Comparison of ENCODE assay signal across 23 cellular contexts in genomic region chr12:120741476-120742206, GRCh38. TPM values are rescaled to one million over a fixed set of nuclear protein-coding genes. Genes with fewer than 3 reads are reported as not detected.
DNase-seq lines count a peak whose midpoint lies in the region; ATAC-seq, FAIRE-seq and TF ChIP-seq lines count a peak whose summit lies in the region.
"Had no signal": no experiment of that assay in that cellular context is flagged by ENCODE, and none has a peak within 500 bp of the region (broad histone marks: within the 10 kb centered on the region; RNA-seq: fewer than 3 reads in every experiment).

No MANE protein-coding gene starts in this region.

- peak; percentile 41 for DNase-seq in HepG2 (ENCODE audit: low spot score)
- DNase-seq in psoas muscle: peak in 1 of 2 donors; percentile 54
- no peak for DNase-seq in OCI-LY7 (ENCODE audit: low spot score)
- DNase-seq in HTR-8/SVneo (ENCODE audit: insufficient read length, low spot score): no peak
- no peak for DNase-seq in activated CD4-positive, CD25-positive, alpha-beta regulatory T cell treated with anti-CD3 and anti-CD28 coated beads, Interleukin-2, amount 50 U/mL, for 72 hours
- no peak for DNase-seq in stimulated activated CD4-positive, alpha-beta T cell treated with anti-CD3 and anti-CD28 coated beads, Interleukin-4, amount 100 ng/mL, for 24 hours
- DNase-seq: BE2C; Caco-2; CD4-positive, alpha-beta memory T cell; DMS 273 treated with DMSO at 0.1 percent for 48 hours; DMS79 treated with DMSO at 0.1 percent for 48 hours; H9; Kasumi-1; NCI-H1092; NCI-H1436; NCI-H2029; NCI-H2227 treated with DMSO at 0.1 percent for 48 hours; NCI-H510A; NK-92 treated with Interleukin-12 subunit alpha and Interleukin-12 subunit beta, amount 100 ng/mL, for 24 hours had no signal

- TSS peak; percentile 79 for BruUV-seq in HepG2 (replicated peaks; lab: Mats Ljungman, UMichigan)
- BruUV-seq in OCI-LY7 (replicated peaks; lab: Mats Ljungman, UMichigan): no TSS peak

- CTCF ChIA-PET in HepG2 (lab: Yijun Ruan, JAX; ENCODE audit: low intra/inter-chr PET ratio, low total read pairs): no interaction called here
- CTCF ChIA-PET in OCI-LY7 (lab: Charles Lee; ENCODE audit: unreplicated experiment): no interaction called here

- H3K9me3 ChIP-seq in BLaER1 treated with 17β-estradiol and CSF1 and Interleukin-3, amounts not matched to agents 10 nM and 100 nM (replicated peaks in 1 of 11): no peaks in the 10 kb centered on the region
- H3K9me3 ChIP-seq in HUES6 (ENCODE audit: control insufficient read depth, insufficient read depth, low read depth, low read length) (no peaks in the 10 kb centered on the region), HepG2 (ENCODE audit: low read length) (no peaks in the 10 kb centered on the region), psoas muscle (no peaks in the 10 kb centered on the region), OCI-LY7 (ENCODE audit: low read length) (no peaks in the 10 kb centered on the region)
- H3K9me3 ChIP-seq: BE2C, Caco-2 had no signal

- POLR2A ChIA-PET in HepG2 (lab: Yijun Ruan, JAX) (interaction anchor here (0.7 to 1.5 kb wide), 5 partner anchors 11 to 702 kb away, joined by 3 to 5 read pairs (median 3); partner anchors contain the start of gene ACADS), OCI-LY7 (lab: Charles Lee) (no interaction called here)

- H4K20me1 ChIP-seq in BLaER1 treated with 17β-estradiol and CSF1 and Interleukin-3, amounts not matched to agents 10 nM and 100 nM: peaks cover 0 to 26% (median 0%) of the 10 kb centered on the region in 11 experiments; a peak in 2 of 22 replicates
- no peaks in the 10 kb centered on the region for H4K20me1 ChIP-seq in HepG2 (ENCODE audit: insufficient read depth, low read length)
- no peaks in the 10 kb centered on the region for H4K20me1 ChIP-seq in OCI-LY7 (ENCODE audit: insufficient read depth, low read length)

- H2AFZ ChIP-seq in HepG2 (ENCODE audit: low read length): peak overlapping the region; percentile 67
- H2AFZ ChIP-seq in OCI-LY7 (ENCODE audit: low read length): no peak overlapping the region

- no peak overlapping the region for H3K4me3 ChIP-seq in BLaER1 treated with 17β-estradiol and CSF1 and Interleukin-3, amounts not matched to agents 10 nM and 100 nM
- H3K4me3 ChIP-seq in HUES6 (ENCODE audit: low read depth, low read length): no peak overlapping the region
- H3K4me3 ChIP-seq in HepG2 (replicated peaks in 1 of 3; ENCODE audit: insufficient read depth in 1 of 3, low read depth in 2 of 3, low read length in 3 of 3): peak overlapping the region; percentile 27 to 54 (median 50); a peak in 5 of 6 replicates
- no peak overlapping the region for H3K4me3 ChIP-seq in psoas muscle
- H3K4me3 ChIP-seq in OCI-LY7 (ENCODE audit: low read depth, low read length, poor library complexity, severe bottlenecking): no peak overlapping the region

- FAIRE-seq in HepG2 (lab: Jason Lieb, UNC) (peak; percentile 23), HTR-8/SVneo (lab: Jason Lieb, UNC) (no peak)

- H3K79me2 ChIP-seq in HepG2 (ENCODE audit: insufficient read depth, low read length): no peaks in the 10 kb centered on the region
- no peaks in the 10 kb centered on the region for H3K79me2 ChIP-seq in OCI-LY7 (ENCODE audit: insufficient read depth, low read depth, low read length)

- no peaks in the 10 kb centered on the region for H3K9me2 ChIP-seq in OCI-LY7 (ENCODE audit: insufficient read depth, low read length)

- peak; percentile 53 to 54 for TF ChIP-seq POLR2A in HepG2 (IDR thresholded peaks at IDR 0.05; ENCODE audit: insufficient read depth in 1 of 2, low read depth in 2 of 2, low read length in 2 of 2)

- H3K4me2 ChIP-seq in BLaER1 treated with 17β-estradiol and CSF1 and Interleukin-3, amounts not matched to agents 10 nM and 100 nM: peak overlapping the region in 8 of 11 experiments; percentile 21 to 48 (median 37); a peak in 14 of 22 replicates
- H3K4me2 ChIP-seq in HepG2 (ENCODE audit: low read depth, low read length) (peak overlapping the region; percentile 78), OCI-LY7 (ENCODE audit: low read length) (no peak overlapping the region)

- peaks cover 0 to 16% (median 5%) of the 10 kb centered on the region in 11 experiments; a peak in 7 of 22 replicates for H3K36me3 ChIP-seq in BLaER1 treated with 17β-estradiol and CSF1 and Interleukin-3, amounts not matched to agents 10 nM and 100 nM
- no peaks in the 10 kb centered on the region for H3K36me3 ChIP-seq in HUES6 (ENCODE audit: control insufficient read depth, insufficient read depth, low read length)
- no peaks in the 10 kb centered on the region; a peak in 2 of 5 replicates for H3K36me3 ChIP-seq in HepG2 (replicated peaks in 1 of 2; ENCODE audit: control insufficient read depth in 1 of 2, insufficient read depth in 2 of 2, low read length in 2 of 2)
- peaks cover 0 to 26% of the 10 kb centered on the region in 2 donors for H3K36me3 ChIP-seq in psoas muscle (ENCODE audit: insufficient read depth in 1 of 2, low read depth in 1 of 2)
- no peaks in the 10 kb centered on the region for H3K36me3 ChIP-seq in OCI-LY7 (ENCODE audit: insufficient read depth, low read length)
- H3K36me3 ChIP-seq: BE2C had no signal

- in situ Hi-C loops in HepG2 (cut with HindIII; ENCODE audit: extremely low pct_ligation_motif_present, low pct_unique_long_range_greater_than_20kb): no loop called here

- peaks cover 0 to 20% (median 11%) of the 10 kb centered on the region in 10 experiments; a peak in 13 of 20 replicates for H3K4me1 ChIP-seq in BLaER1 treated with 17β-estradiol and CSF1 and Interleukin-3, amounts not matched to agents 10 nM and 100 nM
- H3K4me1 ChIP-seq in HUES6 (ENCODE audit: control insufficient read depth, insufficient read depth, low read length): no peaks in the 10 kb centered on the region
- peaks cover 19% of the 10 kb centered on the region for H3K4me1 ChIP-seq in HepG2 (ENCODE audit: insufficient read depth, low read length)
- peaks cover 6% of the 10 kb centered on the region for H3K4me1 ChIP-seq in psoas muscle
- H3K4me1 ChIP-seq in OCI-LY7 (ENCODE audit: insufficient read depth, low read length, poor library complexity, severe bottlenecking): no peaks in the 10 kb centered on the region
- H3K4me1 ChIP-seq: BE2C, Caco-2 had no signal

- H3K9ac ChIP-seq in BLaER1 treated with 17β-estradiol and CSF1 and Interleukin-3, amounts not matched to agents 10 nM and 100 nM: peak overlapping the region in 2 of 11 experiments; percentile 7 to 23; a peak in 2 of 22 replicates
- H3K9ac ChIP-seq in HUES6 (ENCODE audit: low read length): no peak overlapping the region
- peak overlapping the region; percentile 37 for H3K9ac ChIP-seq in HepG2 (ENCODE audit: insufficient read depth, low read depth, low read length)

- no peaks in the 10 kb centered on the region for H3K27me3 ChIP-seq in BLaER1 treated with 17β-estradiol and CSF1 and Interleukin-3, amounts not matched to agents 10 nM and 100 nM
- H3K27me3 ChIP-seq in HUES6 (ENCODE audit: control insufficient read depth, insufficient read depth, low read length): no peaks in the 10 kb centered on the region
- no peaks in the 10 kb centered on the region for H3K27me3 ChIP-seq in HepG2 (ENCODE audit: control insufficient read depth in 1 of 2, insufficient read depth in 2 of 2, low read length in 2 of 2)
- H3K27me3 ChIP-seq in psoas muscle (ENCODE audit: insufficient read depth in 3 of 3, low read length in 2 of 3): no peaks in the 10 kb centered on the region
- H3K27me3 ChIP-seq: BE2C had no signal

- TF ChIP-seq EP300 in HepG2 (IDR thresholded peaks at IDR 0.05; ENCODE audit: low read depth in 2 of 2, low read length in 2 of 2): no peak
- no peak for TF ChIP-seq EP300 in HepG2 (CRISPR knock-in tag; IDR thresholded peaks at IDR 0.05; ENCODE audit: borderline replicate concordance)

- TF ChIP-seq RAD21 in HepG2 (CRISPR knock-in tag; IDR thresholded peaks at IDR 0.05): no peak

- 27% methylated on average over 3 of the region's 28 CpGs for WGBS in HepG2 (ENCODE audit: low lambda C conversion rate)
- WGBS in psoas muscle, 3 donors: 53 to 58% (median 56%) methylated on average over 28 of the region's 28 CpGs

- ATAC-seq in HepG2 (peak; percentile 74), psoas muscle (peak; percentile 4 to 38 (median 17))
- ATAC-seq: Panc1, SK-N-SH treated with all-trans-retinoic acid at 6 μM for 48 hours had no signal

- TF ChIP-seq CTCF in HepG2 (CRISPR knock-in tag; IDR thresholded peaks at IDR 0.05) (no peak), psoas muscle (IDR thresholded peaks at IDR 0.05) (no peak), OCI-LY7 (conservative IDR thresholded peaks at IDR 0.05; ENCODE audit: low read length) (no peak)

- intact Hi-C loops in HepG2 (cut with micrococcal nuclease; ENCODE audit: unreplicated experiment) (no loop called here), psoas muscle (cut with DNase I) (no loop called here), OCI-LY7 (cut with micrococcal nuclease; ENCODE audit: unreplicated experiment) (no loop called here)

- peak overlapping the region in 4 of 11 experiments; percentile 7 to 38 (median 30); a peak in 4 of 22 replicates for H3K27ac ChIP-seq in BLaER1 treated with 17β-estradiol and CSF1 and Interleukin-3, amounts not matched to agents 10 nM and 100 nM
- 0 out of 2 replicates have a peak overlapping the region, but pooled peaks have one; percentile 15 for H3K27ac ChIP-seq in HUES6 (ENCODE audit: low read depth, low read length)
- H3K27ac ChIP-seq in HepG2 (ENCODE audit: extremely low read length, insufficient read depth, low read length): peak overlapping the region; percentile 55
- H3K27ac ChIP-seq in psoas muscle: peak overlapping the region; percentile 32
- no peak overlapping the region for H3K27ac ChIP-seq in OCI-LY7 (ENCODE audit: low read depth, low read length, poor library complexity, severe bottlenecking)

RNA-seq across cellular contexts. Expression of gene ACADS, which starts 16.0 kb away (rescaled TPM):
- total RNA-seq in HepG2 (2016; rRNA removed; fragmentation: Illumina TruSeq; extraction: Trizol): 22.4 and 27.7 TPM in 2 replicates
- total RNA-seq in HepG2 (2016; cell fraction: cytosol; rRNA removed; fragmentation: Illumina TruSeq; extraction: Trizol; ENCODE audit: low read depth): 6.0 and 6.3 TPM in 2 replicates
- 23.1 and 29.1 TPM in 2 replicates for total RNA-seq in HepG2 (2016; cell fraction: insoluble cytoplasmic fraction; rRNA removed; fragmentation: Illumina TruSeq; extraction: Trizol)
- 9.4 and 9.6 TPM in 2 replicates for total RNA-seq in HepG2 (2016; cell fraction: membrane; rRNA removed; fragmentation: Illumina TruSeq; extraction: Trizol)
- total RNA-seq in HepG2 (2016; cell fraction: nucleus; rRNA removed; fragmentation: Illumina TruSeq; extraction: Trizol): 15.4 and 17.9 TPM in 2 replicates
- 17.4 and 25.4 TPM in 2 replicates for polyA plus RNA-seq in HepG2 (2011; rRNA removed)
- 18.0 and 24.2 TPM in 2 replicates for polyA plus RNA-seq in HepG2 (2011; cell fraction: cytosol; rRNA removed)
- 56.5 and 57.9 TPM in 2 replicates for polyA plus RNA-seq in HepG2 (2011; cell fraction: nucleus; rRNA removed)
- 16.1 and 18.5 TPM in 2 replicates for polyA plus RNA-seq in HepG2 (2012)
- polyA plus RNA-seq in HepG2 (2016; cell fraction: cytosol; fragmentation: Illumina TruSeq; extraction: Trizol; ENCODE audit: low read depth): 4.5 and 4.6 TPM in 2 replicates
- 17.0 and 22.0 TPM in 2 replicates for polyA plus RNA-seq in HepG2 (2016; cell fraction: insoluble cytoplasmic fraction; fragmentation: Illumina TruSeq; extraction: Trizol; ENCODE audit: low read depth)
- 5.6 and 5.7 TPM in 2 replicates for polyA plus RNA-seq in HepG2 (2016; cell fraction: membrane; fragmentation: Illumina TruSeq; extraction: Trizol; ENCODE audit: low read depth)
- 30.9 and 31.9 TPM in 2 replicates for polyA plus RNA-seq in HepG2 (2016; cell fraction: nucleus; fragmentation: Illumina TruSeq; extraction: Trizol; ENCODE audit: insufficient read depth, low read depth)
- 6.9 and 23.2 TPM in 2 replicates for polyA minus RNA-seq in HepG2 (2011; rRNA and poly(A)+ RNA removed; ENCODE audit: low replicate concordance)
- 15.2 and 16.1 TPM in 2 replicates for polyA minus RNA-seq in HepG2 (2011; cell fraction: cytosol; rRNA and poly(A)+ RNA removed)
- polyA minus RNA-seq in HepG2 (2011; cell fraction: nucleus; rRNA and poly(A)+ RNA removed): 9.3 and 10.6 TPM in 2 replicates
- 100 to 1,000 TPM in 2 of 4 donors, 10 to 100 TPM in 2; 81.9 to 109 (median 102) TPM for total RNA-seq in psoas muscle
- polyA plus RNA-seq in psoas muscle: 100 to 1,000 TPM; 106 to 120 (median 106) TPM
- 7.7 and 8.8 TPM in 2 replicates for total RNA-seq in OCI-LY7 (2014; rRNA removed; shearing (Covaris generic))
- total RNA-seq in OCI-LY7 (2022): 11.2 and 14.5 TPM in 2 replicates

RNA-seq across cellular contexts. Expression of gene UNC119B, which starts 31.4 kb away (rescaled TPM):
- 19.6 and 30.7 TPM in 2 replicates for total RNA-seq in HepG2 (2016; rRNA removed; fragmentation: Illumina TruSeq; extraction: Trizol)
- total RNA-seq in HepG2 (2016; cell fraction: cytosol; rRNA removed; fragmentation: Illumina TruSeq; extraction: Trizol; ENCODE audit: low read depth): 4.9 and 5.2 TPM in 2 replicates
- total RNA-seq in HepG2 (2016; cell fraction: insoluble cytoplasmic fraction; rRNA removed; fragmentation: Illumina TruSeq; extraction: Trizol): 20.3 and 28.2 TPM in 2 replicates
- 13.5 and 13.6 TPM in 2 replicates for total RNA-seq in HepG2 (2016; cell fraction: membrane; rRNA removed; fragmentation: Illumina TruSeq; extraction: Trizol)
- 15.8 and 19.8 TPM in 2 replicates for total RNA-seq in HepG2 (2016; cell fraction: nucleus; rRNA removed; fragmentation: Illumina TruSeq; extraction: Trizol)
- polyA plus RNA-seq in HepG2 (2011; rRNA removed): 18.6 and 19.7 TPM in 2 replicates
- polyA plus RNA-seq in HepG2 (2011; cell fraction: cytosol; rRNA removed): 14.9 and 17.8 TPM in 2 replicates
- 19.3 and 19.7 TPM in 2 replicates for polyA plus RNA-seq in HepG2 (2011; cell fraction: nucleus; rRNA removed)
- 16.7 and 17.6 TPM in 2 replicates for polyA plus RNA-seq in HepG2 (2012)
- polyA plus RNA-seq in HepG2 (2016; cell fraction: cytosol; fragmentation: Illumina TruSeq; extraction: Trizol; ENCODE audit: low read depth): 3.8 and 4.1 TPM in 2 replicates
- polyA plus RNA-seq in HepG2 (2016; cell fraction: insoluble cytoplasmic fraction; fragmentation: Illumina TruSeq; extraction: Trizol; ENCODE audit: low read depth): 27.6 and 27.9 TPM in 2 replicates
- 9.0 TPM in 2 replicates for polyA plus RNA-seq in HepG2 (2016; cell fraction: membrane; fragmentation: Illumina TruSeq; extraction: Trizol; ENCODE audit: low read depth)
- 25.6 and 26.1 TPM in 2 replicates for polyA plus RNA-seq in HepG2 (2016; cell fraction: nucleus; fragmentation: Illumina TruSeq; extraction: Trizol; ENCODE audit: insufficient read depth, low read depth)
- polyA minus RNA-seq in HepG2 (2011; rRNA and poly(A)+ RNA removed; ENCODE audit: low replicate concordance): 27.6 and 29.3 TPM in 2 replicates
- polyA minus RNA-seq in HepG2 (2011; cell fraction: cytosol; rRNA and poly(A)+ RNA removed): 14.1 and 15.8 TPM in 2 replicates
- polyA minus RNA-seq in HepG2 (2011; cell fraction: nucleus; rRNA and poly(A)+ RNA removed): 11.6 and 11.8 TPM in 2 replicates
- 10 to 100 TPM in 1 of 4 donors, 1 to 10 TPM in 3; 7.5 to 10.9 (median 7.9) TPM for total RNA-seq in psoas muscle
- polyA plus RNA-seq in psoas muscle: 1 to 10 TPM; 4.3 to 9.4 (median 8.3) TPM
- 16.5 and 17.2 TPM in 2 replicates for total RNA-seq in OCI-LY7 (2014; rRNA removed; shearing (Covaris generic))
- 24.6 and 27.4 TPM in 2 replicates for total RNA-seq in OCI-LY7 (2022)

RNA-seq across cellular contexts. Expression of gene MLEC, which starts 54.7 kb away (rescaled TPM):
- total RNA-seq in HepG2 (2016; rRNA removed; fragmentation: Illumina TruSeq; extraction: Trizol) (95.5 and 156 TPM in 2 replicates), psoas muscle (10 to 100 TPM; 49.2 to 63.8 (median 60.9) TPM), OCI-LY7 (2022) (82.4 and 101 TPM in 2 replicates)
- 31.1 and 43.3 TPM in 2 replicates for total RNA-seq in HepG2 (2016; cell fraction: cytosol; rRNA removed; fragmentation: Illumina TruSeq; extraction: Trizol; ENCODE audit: low read depth)
- 92.5 and 153 TPM in 2 replicates for total RNA-seq in HepG2 (2016; cell fraction: insoluble cytoplasmic fraction; rRNA removed; fragmentation: Illumina TruSeq; extraction: Trizol)
- 74.8 and 84.9 TPM in 2 replicates for total RNA-seq in HepG2 (2016; cell fraction: membrane; rRNA removed; fragmentation: Illumina TruSeq; extraction: Trizol)
- total RNA-seq in HepG2 (2016; cell fraction: nucleus; rRNA removed; fragmentation: Illumina TruSeq; extraction: Trizol): 133 and 164 TPM in 2 replicates
- polyA plus RNA-seq in HepG2 (2011; rRNA removed) (35.3 and 49.8 TPM in 2 replicates), psoas muscle (100 to 1,000 TPM in 1 of 3 donors, 10 to 100 TPM in 2; 30.7 to 102 (median 34.5) TPM)
- 26.8 and 37.8 TPM in 2 replicates for polyA plus RNA-seq in HepG2 (2011; cell fraction: cytosol; rRNA removed)
- 18.9 and 25.8 TPM in 2 replicates for polyA plus RNA-seq in HepG2 (2011; cell fraction: nucleus; rRNA removed)
- 53.8 and 55.5 TPM in 2 replicates for polyA plus RNA-seq in HepG2 (2012)
- polyA plus RNA-seq in HepG2 (2016; cell fraction: cytosol; fragmentation: Illumina TruSeq; extraction: Trizol; ENCODE audit: low read depth): 50.6 and 60.4 TPM in 2 replicates
- polyA plus RNA-seq in HepG2 (2016; cell fraction: insoluble cytoplasmic fraction; fragmentation: Illumina TruSeq; extraction: Trizol; ENCODE audit: low read depth): 79.3 and 82.1 TPM in 2 replicates
- polyA plus RNA-seq in HepG2 (2016; cell fraction: membrane; fragmentation: Illumina TruSeq; extraction: Trizol; ENCODE audit: low read depth): 61.3 and 75.0 TPM in 2 replicates
- polyA plus RNA-seq in HepG2 (2016; cell fraction: nucleus; fragmentation: Illumina TruSeq; extraction: Trizol; ENCODE audit: insufficient read depth, low read depth): 177 and 196 TPM in 2 replicates
- 39.9 and 58.9 TPM in 2 replicates for polyA minus RNA-seq in HepG2 (2011; rRNA and poly(A)+ RNA removed; ENCODE audit: low replicate concordance)
- 37.0 and 60.4 TPM in 2 replicates for polyA minus RNA-seq in HepG2 (2011; cell fraction: cytosol; rRNA and poly(A)+ RNA removed)
- 19.3 and 30.8 TPM in 2 replicates for polyA minus RNA-seq in HepG2 (2011; cell fraction: nucleus; rRNA and poly(A)+ RNA removed)
- total RNA-seq in OCI-LY7 (2014; rRNA removed; shearing (Covaris generic)): 69.7 and 74.1 TPM in 2 replicates

Comparison
In these comparisons a context has a peak if more than half of its experiments do, and no peak if none do; other contexts are left out.
1. H3K4me3 ChIP-seq: peak in HepG2 (3 of 3); none in BLaER1 treated with 17β-estradiol and CSF1 and Interleukin-3, amounts not matched to agents 10 nM and 100 nM (0 of 10), HUES6 (single experiment), psoas muscle (single experiment) and OCI-LY7 (single experiment).